In the genomic region with DNA sequence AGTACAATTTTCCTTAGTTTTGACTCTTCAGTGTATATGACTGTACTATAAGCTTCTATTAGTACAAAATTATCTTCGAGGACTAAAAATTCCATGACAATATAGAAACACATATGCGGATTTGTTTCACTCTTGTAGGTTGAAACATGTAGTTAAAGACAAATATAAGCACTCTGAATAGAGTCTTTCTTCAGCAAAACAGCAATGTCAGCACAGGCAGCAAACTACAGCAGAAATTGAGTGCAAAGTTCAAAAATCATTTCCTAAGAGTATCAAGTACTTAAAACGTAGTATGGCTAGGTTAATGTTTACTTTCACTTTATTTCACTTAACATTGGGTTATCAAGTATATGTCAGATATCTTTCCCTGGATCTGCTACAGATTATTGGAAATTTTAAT, we compare ENCODE assay signal across 14 cellular contexts.
A peak's percentile ranks its signal among the peaks of the same experiment; 100 is the strongest.
DNase-seq lines count a peak whose midpoint lies in the region; ATAC-seq, FAIRE-seq and TF ChIP-seq lines count a peak whose summit lies in the region.
"Had no signal": no experiment of that assay in that cellular context is flagged by ENCODE, and none has a peak within 500 bp of the region (broad histone marks: within the 10 kb centered on the region; RNA-seq: fewer than 3 reads in every experiment).

No MANE protein-coding gene starts in this region.

- DNase-seq in SK-N-MC (ENCODE audit: low read depth, low spot score) (no peak), fibroblast of lung (ENCODE audit: low read depth in 2 of 2) (peak in 1 of 2 donors; percentile 27), small intestine (peak; percentile 80), SK-N-SH (no peak)
- DNase-seq: NCI-H2171, NCI-H446 treated with DMSO at 0.1 percent for 48 hours, NCI-H774, Right ventricle myocardium superior had no signal

- H3K79me2 ChIP-seq in fibroblast of lung (ENCODE audit: control insufficient read depth, insufficient read depth, low read length): no peaks in the 10 kb centered on the region
- H3K79me2 ChIP-seq in SK-N-SH (ENCODE audit: insufficient read depth): peaks cover 15% of the 10 kb centered on the region; the same call in 1 of the 2 replicates

- no peak overlapping the region for H2AFZ ChIP-seq in fibroblast of lung (ENCODE audit: low read length)
- H2AFZ ChIP-seq in SK-N-SH (ENCODE audit: low read depth): no peak overlapping the region
- H2AFZ ChIP-seq: GM23338 had no signal

- H3K27ac ChIP-seq in SK-N-MC: peak overlapping the region; percentile 47
- no peak overlapping the region for H3K27ac ChIP-seq in fibroblast of lung (ENCODE audit: insufficient read depth, low read length)
- H3K27ac ChIP-seq in liver (ENCODE audit: low read depth in 1 of 2, low read length in 2 of 2): peak overlapping the region; percentile 6 to 25
- no peak overlapping the region for H3K27ac ChIP-seq in small intestine (ENCODE audit: low read depth in 1 of 2, low read length in 1 of 2)
- H3K27ac ChIP-seq in SK-N-SH (ENCODE audit: low read depth in 2 of 2, low read length in 1 of 2): no peak overlapping the region

- H3K9me3 ChIP-seq in SK-N-MC (ENCODE audit: low read depth, low read length): no peaks in the 10 kb centered on the region
- no peaks in the 10 kb centered on the region for H3K9me3 ChIP-seq in fibroblast of lung (ENCODE audit: control insufficient read depth, insufficient read depth, low read depth, low read length)
- H3K9me3 ChIP-seq in liver (ENCODE audit: control insufficient read depth in 4 of 4, low read length in 3 of 4): no peaks in the 10 kb centered on the region
- H3K9me3 ChIP-seq in small intestine (ENCODE audit: control insufficient read depth, low read depth): no peaks in the 10 kb centered on the region
- 0 out of 2 replicates have a peak, but pooled peaks cover under 1% of the 10 kb centered on the region for H3K9me3 ChIP-seq in SK-N-SH

- TF ChIP-seq RAD21 in liver (IDR thresholded peaks at IDR 0.05) (peak; percentile 13 to 41), SK-N-SH (IDR thresholded peaks at IDR 0.05; ENCODE audit: low read length) (no peak)

- ATAC-seq in GM21515 (IDR thresholded peaks at IDR 0.05; ENCODE audit: unreplicated experiment) (no peak), GM18502 (IDR thresholded peaks at IDR 0.05; ENCODE audit: poor library complexity, unreplicated experiment) (no peak)
- ATAC-seq: GM23338, Panc1 had no signal

- TF ChIP-seq EP300 in SK-N-SH (IDR thresholded peaks at IDR 0.05; ENCODE audit: borderline replicate concordance in 1 of 2, low read depth in 1 of 2, low read length in 1 of 2): no peak

- H3K4me2 ChIP-seq in fibroblast of lung (ENCODE audit: extremely low read depth, insufficient read depth, low read length): peak overlapping the region; percentile 11
- H3K4me2 ChIP-seq in SK-N-SH: no peak overlapping the region
- H3K4me2 ChIP-seq: GM23338 had no signal

- H3K4me1 ChIP-seq in fibroblast of lung (ENCODE audit: control insufficient read depth, extremely low read depth, insufficient read depth, low read length): no peaks in the 10 kb centered on the region
- peaks cover 0 to 15% (median 8%) of the 10 kb centered on the region in 4 donors for H3K4me1 ChIP-seq in liver (ENCODE audit: control insufficient read depth in 4 of 4, insufficient read depth in 4 of 4, low read length in 3 of 4)
- H3K4me1 ChIP-seq in small intestine (ENCODE audit: control insufficient read depth in 2 of 2, insufficient read depth in 1 of 2, low read depth in 1 of 2, low read length in 1 of 2): peaks cover 0 to 2% of the 10 kb centered on the region in 2 donors
- no peaks in the 10 kb centered on the region for H3K4me1 ChIP-seq in SK-N-SH (ENCODE audit: control insufficient read depth in 1 of 2, insufficient read depth in 2 of 2, low read depth in 1 of 2, low read length in 1 of 2)

- H4K20me1 ChIP-seq in fibroblast of lung (ENCODE audit: control insufficient read depth, extremely low read depth, insufficient read depth, low read length) (no peaks in the 10 kb centered on the region), SK-N-SH (ENCODE audit: insufficient read depth) (no peaks in the 10 kb centered on the region; the same call in 1 of the 2 replicates)

- POLR2A ChIA-PET in SK-N-SH (lab: Yijun Ruan, JAX): no interaction called here

- H3K4me3 ChIP-seq in SK-N-MC (peak overlapping the region; percentile 60), fibroblast of lung (replicated peaks in 1 of 4; ENCODE audit: control extremely low read depth in 1 of 4, insufficient read depth in 1 of 4, low read depth in 3 of 4, low read length in 4 of 4) (peak overlapping the region in 1 of 4 experiments; percentile 1), liver (ENCODE audit: low read depth in 1 of 3, low read length in 3 of 3) (no peak overlapping the region), small intestine (ENCODE audit: low read depth in 1 of 2, low read length in 2 of 2) (no peak overlapping the region), SK-N-SH (ENCODE audit: low read depth in 2 of 2, low read length in 1 of 2) (no peak overlapping the region)
- H3K4me3 ChIP-seq: GM23338 had no signal

- H3K9ac ChIP-seq in SK-N-MC (ENCODE audit: insufficient read length): peak overlapping the region; percentile 0
- H3K9ac ChIP-seq in fibroblast of lung (ENCODE audit: insufficient read depth, low read length): no peak overlapping the region
- no peak overlapping the region for H3K9ac ChIP-seq in liver (ENCODE audit: low read depth in 1 of 2, low read length in 2 of 2)
- H3K9ac ChIP-seq in SK-N-SH: no peak overlapping the region

- FAIRE-seq in small intestine (lab: Jason Lieb, UNC): peak; percentile 36
- FAIRE-seq: GM18507 had no signal

- WGBS in liver: 30% methylated on average over 3 of the region's 3 CpGs
- 17 to 50% (median 26%) methylated on average over 3 of the region's 3 CpGs for WGBS in small intestine, 3 donors
- WGBS in SK-N-SH (ENCODE audit: low lambda C conversion rate): 93% methylated on average over 3 of the region's 3 CpGs

- H3F3A ChIP-seq in SK-N-SH (replicated peaks; ENCODE audit: insufficient read depth): no peaks in the 10 kb centered on the region

- CTCF ChIA-PET in SK-N-SH (lab: Yijun Ruan, JAX): interaction anchor here (1.9 kb wide), 1 partner anchor 78 kb away, joined by 4 read pairs; no protein-coding TSS in a partner anchor

- H3K9me2 ChIP-seq in SK-N-SH: no peaks in the 10 kb centered on the region

- no peaks in the 10 kb centered on the region for H3K27me3 ChIP-seq in fibroblast of lung (ENCODE audit: control insufficient read depth, insufficient read depth, low read length)
- H3K27me3 ChIP-seq in liver (ENCODE audit: control insufficient read depth in 4 of 4, insufficient read depth in 4 of 4, low read length in 3 of 4): no peaks in the 10 kb centered on the region
- H3K27me3 ChIP-seq in small intestine (ENCODE audit: control insufficient read depth in 2 of 2, insufficient read depth in 2 of 2, low read length in 2 of 2): no peaks in the 10 kb centered on the region
- no peaks in the 10 kb centered on the region for H3K27me3 ChIP-seq in SK-N-SH (ENCODE audit: insufficient read depth)

- H3K36me3 ChIP-seq in SK-N-MC (ENCODE audit: insufficient read depth, low read length) (0 out of 2 replicates have a peak, but pooled peaks cover 3% of the 10 kb centered on the region), fibroblast of lung (ENCODE audit: control insufficient read depth, insufficient read depth, low read length) (no peaks in the 10 kb centered on the region), liver (ENCODE audit: control insufficient read depth in 4 of 4, insufficient read depth in 3 of 4, low read depth in 1 of 4, low read length in 3 of 4) (no peaks in the 10 kb centered on the region), small intestine (ENCODE audit: control insufficient read depth in 2 of 2, insufficient read depth in 2 of 2, low read length in 2 of 2) (no peaks in the 10 kb centered on the region), SK-N-SH (replicated peaks in 1 of 2; ENCODE audit: control insufficient read depth in 1 of 2, insufficient read depth in 2 of 2, low read length in 1 of 2) (peaks cover 0 to 9% of the 10 kb centered on the region in 2 experiments)

- no peak for TF ChIP-seq CTCF in fibroblast of lung (conservative IDR thresholded peaks at IDR 0.05 in 1 of 2, IDR thresholded peaks at IDR 0.05 in 1 of 2; ENCODE audit: low read depth in 1 of 2, low read length in 2 of 2)
- TF ChIP-seq CTCF in liver (IDR thresholded peaks at IDR 0.05; ENCODE audit: low read depth, low read length, missing input control): no peak
- TF ChIP-seq CTCF in SK-N-SH (IDR thresholded peaks at IDR 0.05): no peak

TF ChIP-seq in liver, 16 proteins besides CTCF, POLR2A, EP300 and RAD21:
- no peak for TF ChIP-seq GABPA (IDR thresholded peaks at IDR 0.05 in 1 of 2, conservative IDR thresholded peaks at IDR 0.05 in 1 of 2)
- TF ChIP-seq MAX (IDR thresholded peaks at IDR 0.05): peak; percentile 22
- TF ChIP-seq HNF4A (conservative IDR thresholded peaks at IDR 0.05): peak; percentile 89 to 91
- TF ChIP-seq FOXA2 (IDR thresholded peaks at IDR 0.05): peak; percentile 30
- TF ChIP-seq RXRA (IDR thresholded peaks at IDR 0.05): peak; percentile 13 to 41
- TF ChIP-seq FOXA1 (IDR thresholded peaks at IDR 0.05): no peak
- no peak for TF ChIP-seq EGR1 (IDR thresholded peaks at IDR 0.05; ENCODE audit: low read depth in 2 of 2)
- peak; percentile 67 for TF ChIP-seq SP1 (IDR thresholded peaks at IDR 0.05)
- peak; percentile 83 for TF ChIP-seq HNF4G (IDR thresholded peaks at IDR 0.05)
- TF ChIP-seq JUND (IDR thresholded peaks at IDR 0.05): peak in 1 of 2 donors; percentile 56
TF ChIP-seq in liver: peak in this region for 7.

TF ChIP-seq in SK-N-SH, 30 proteins besides CTCF, POLR2A, EP300 and RAD21 (continues in another document):
- TF ChIP-seq TAF1 (IDR thresholded peaks at IDR 0.05; ENCODE audit: borderline replicate concordance, low read depth, low read length) (no peak), RCOR1 (IDR thresholded peaks at IDR 0.05; ENCODE audit: low read length) (no peak), GATA2 (CRISPR knock-in tag; IDR thresholded peaks at IDR 0.05) (no peak), YY1 (IDR thresholded peaks at IDR 0.05; ENCODE audit: low read depth) (no peak), FOXJ3 (CRISPR knock-in tag; IDR thresholded peaks at IDR 0.05) (no peak), MEF2A (IDR thresholded peaks at IDR 0.05; ENCODE audit: borderline replicate concordance, low read depth) (no peak), SMC3 (IDR thresholded peaks at IDR 0.05; ENCODE audit: low read depth, low read length) (no peak), FOXM1 (IDR thresholded peaks at IDR 0.05; ENCODE audit: low read depth) (no peak), FOSL2 (IDR thresholded peaks at IDR 0.05; ENCODE audit: borderline replicate concordance, low read depth) (no peak), RXRA (IDR thresholded peaks at IDR 0.05; ENCODE audit: borderline replicate concordance, low read depth) (no peak)

Comparison
In these comparisons a context has a peak if more than half of its experiments do, and no peak if none do; other contexts are left out.
1. H3K27ac ChIP-seq: peak in SK-N-MC (single experiment) and liver (2 of 2); none in fibroblast of lung (single experiment), small intestine (0 of 2) and SK-N-SH (0 of 2).